1 cellular context compared by ENCODE assay signal in genomic region chr9:122192261-122192875, GRCh38.
TF ChIP-seq lines count a peak whose summit lies in the region.

No MANE protein-coding gene starts in this region.

TF ChIP-seq in GM23338, 12 proteins besides CTCF, POLR2A, EP300 and RAD21 (continued from another document):
- TF ChIP-seq ZNF462 (CRISPR knock-in tag; IDR thresholded peaks at IDR 0.05) (no peak), POLR2AphosphoS5 (IDR thresholded peaks at IDR 0.05; ENCODE audit: low read depth) (no peak), STAT1 (IDR thresholded peaks at IDR 0.05; ENCODE audit: unreplicated experiment) (no peak), ZNF331 (CRISPR knock-in tag; IDR thresholded peaks at IDR 0.05; ENCODE audit: low read depth) (no peak), ZNF114 (CRISPR knock-in tag; IDR thresholded peaks at IDR 0.05) (no peak), EZH2phosphoT487 (IDR thresholded peaks at IDR 0.05; ENCODE audit: unreplicated experiment) (no peak), CREB1 (CRISPR knock-in tag; IDR thresholded peaks at IDR 0.05; ENCODE audit: low read depth) (no peak), REST (IDR thresholded peaks at IDR 0.05; ENCODE audit: unreplicated experiment) (no peak), NANOG (IDR thresholded peaks at IDR 0.05; ENCODE audit: borderline replicate concordance) (no peak)
- TF ChIP-seq, protein P1, sequence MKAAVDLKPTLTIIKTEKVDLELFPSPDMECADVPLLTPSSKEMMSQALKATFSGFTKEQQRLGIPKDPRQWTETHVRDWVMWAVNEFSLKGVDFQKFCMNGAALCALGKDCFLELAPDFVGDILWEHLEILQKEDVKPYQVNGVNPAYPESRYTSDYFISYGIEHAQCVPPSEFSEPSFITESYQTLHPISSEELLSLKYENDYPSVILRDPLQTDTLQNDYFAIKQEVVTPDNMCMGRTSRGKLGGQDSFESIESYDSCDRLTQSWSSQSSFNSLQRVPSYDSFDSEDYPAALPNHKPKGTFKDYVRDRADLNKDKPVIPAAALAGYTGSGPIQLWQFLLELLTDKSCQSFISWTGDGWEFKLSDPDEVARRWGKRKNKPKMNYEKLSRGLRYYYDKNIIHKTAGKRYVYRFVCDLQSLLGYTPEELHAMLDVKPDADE (IDR thresholded peaks at IDR 0.05), result no peak
